Comparison of ENCODE assay signal across 9 cellular contexts in the genomic region with DNA sequence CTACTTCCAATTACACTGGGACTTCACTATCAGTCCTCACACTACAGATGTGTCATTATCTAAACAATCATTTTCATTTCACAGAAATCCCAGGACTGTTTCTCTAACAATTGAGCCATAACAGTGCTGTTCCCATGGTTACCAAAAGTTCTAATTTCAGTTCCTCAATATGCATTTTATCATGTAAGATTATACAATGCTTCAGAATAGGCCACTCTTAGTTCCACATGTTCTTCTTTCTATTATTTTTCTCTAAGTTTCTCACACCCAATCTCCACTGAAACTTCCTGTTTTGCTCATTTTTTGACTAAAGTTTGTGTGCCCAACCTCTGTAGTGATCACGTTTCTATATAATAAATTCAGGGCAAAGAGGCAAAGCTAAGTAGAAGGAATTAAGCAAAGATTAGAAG.
A peak's percentile ranks its signal among the peaks of the same experiment; 100 is the strongest.
DNase-seq lines count a peak whose midpoint lies in the region; ATAC-seq, FAIRE-seq and TF ChIP-seq lines count a peak whose summit lies in the region.
"Had no signal": no experiment of that assay in that cellular context is flagged by ENCODE, and none has a peak within 500 bp of the region (broad histone marks: within the 10 kb centered on the region; RNA-seq: fewer than 3 reads in every experiment).

No MANE protein-coding gene starts in this region.

- no peak overlapping the region for H4K5ac ChIP-seq in IMR-90 (ENCODE audit: low read depth, low read length)

- H3K27me3 ChIP-seq in IMR-90 (ENCODE audit: control insufficient read depth, insufficient read depth, low read length): no peaks in the 10 kb centered on the region
- H3K27me3 ChIP-seq in suprapubic skin: no peaks in the 10 kb centered on the region
- H3K27me3 ChIP-seq: cardiac muscle cell had no signal

- H3K9me3 ChIP-seq in IMR-90 (ENCODE audit: control insufficient read depth, insufficient read depth, low read length) (no peaks in the 10 kb centered on the region), suprapubic skin (no peaks in the 10 kb centered on the region)

- no peak overlapping the region for H3K4me2 ChIP-seq in IMR-90 (ENCODE audit: low read depth, low read length)

- intact Hi-C loops in IMR-90 (cut with micrococcal nuclease): no loop called here

- H3K4me3 Mint-ChIP-seq in endothelial cell (ENCODE audit: unreplicated experiment): no peak overlapping the region

- CTCF ChIA-PET in IMR-90 (lab: Yijun Ruan, JAX): no interaction called here

- H2BK5ac ChIP-seq in IMR-90 (ENCODE audit: low read depth, low read length, poor library complexity, severe bottlenecking): no peak overlapping the region

- ATAC-seq in GM21423 (IDR thresholded peaks at IDR 0.05; ENCODE audit: unreplicated experiment) (peak; percentile 92), IMR-90 (ENCODE audit: low read depth) (no peak)

- H2BK15ac ChIP-seq in IMR-90 (ENCODE audit: low read depth, low read length): no peak overlapping the region

- H3K36me3 ChIP-seq in IMR-90 (ENCODE audit: control insufficient read depth, insufficient read depth, low read length) (no peaks in the 10 kb centered on the region), suprapubic skin (no peaks in the 10 kb centered on the region)
- H3K36me3 ChIP-seq: cardiac muscle cell had no signal

- no peak overlapping the region for H3K9ac ChIP-seq in IMR-90 (ENCODE audit: low read depth, low read length)

- in situ Hi-C loops in IMR-90 (cut with MboI; ENCODE audit: low sequenced_read_pairs): no loop called here

- no peak overlapping the region for H4K91ac ChIP-seq in IMR-90 (ENCODE audit: insufficient read depth, low read depth, low read length)

- H3K27ac ChIP-seq in IMR-90 (ENCODE audit: insufficient read depth, low read length): no peak overlapping the region
- H3K27ac ChIP-seq in suprapubic skin: peak overlapping the region; percentile 24
- H3K27ac ChIP-seq: cardiac muscle cell had no signal

- FAIRE-seq in H54 (lab: Jason Lieb, UNC): no peak

- H3K9me1 ChIP-seq in IMR-90 (ENCODE audit: insufficient read depth, low read length): no peaks in the 10 kb centered on the region; the same call in 1 of the 2 replicates

- no peak overlapping the region for H4K8ac ChIP-seq in IMR-90 (ENCODE audit: low read depth in 2 of 2, low read length in 2 of 2)

- no peak overlapping the region for H2AK5ac ChIP-seq in IMR-90 (ENCODE audit: low read depth, low read length)

- POLR2A ChIA-PET in IMR-90 (lab: Charles Lee; ENCODE audit: unreplicated experiment): no interaction called here

- H3K27ac Mint-ChIP-seq in endothelial cell (ENCODE audit: unreplicated experiment): peak overlapping the region; percentile 49

- dilution Hi-C loops in IMR-90 (cut with HindIII; ENCODE audit: low sequenced_read_pairs, unreplicated experiment): no loop called here

- no peaks in the 10 kb centered on the region for H4K20me1 ChIP-seq in IMR-90 (ENCODE audit: insufficient read depth, low read length)

- H2BK120ac ChIP-seq in IMR-90 (ENCODE audit: low read depth, low read length): no peak overlapping the region

- no peak overlapping the region for H3K4me3 ChIP-seq in IMR-90 (ENCODE audit: insufficient read depth, low read depth, low read length)
- no peak overlapping the region for H3K4me3 ChIP-seq in suprapubic skin
- H3K4me3 ChIP-seq: cardiac muscle cell had no signal

- no peak for TF ChIP-seq RAD21 in IMR-90 (IDR thresholded peaks at IDR 0.05; ENCODE audit: low read length)

- H3K14ac ChIP-seq in IMR-90 (replicated peaks; ENCODE audit: low read depth, low read length): no peak overlapping the region

- no peak for TF ChIP-seq EP300 in suprapubic skin (IDR thresholded peaks at IDR 0.05)

- DNase-seq in Daoy (ENCODE audit: low read depth) (peak; percentile 66), IMR-90 (peak; percentile 60), endothelial cell (ENCODE audit: low spot score) (no peak), suprapubic skin (ENCODE audit: low spot score in 2 of 2) (no peak), COLO668 (lab: John Stamatoyannopoulos, UW; ENCODE audit: unreplicated experiment) (no peak), H54 (ENCODE audit: insufficient read length, low spot score) (no peak), GOT3 (lab: John Stamatoyannopoulos, UW) (no peak)

- no peaks in the 10 kb centered on the region for H3K79me1 ChIP-seq in IMR-90 (ENCODE audit: low read depth in 1 of 2, low read length in 2 of 2)

- no peak overlapping the region for H3K18ac ChIP-seq in IMR-90 (ENCODE audit: low read depth, low read length)

- H3K4me1 ChIP-seq in IMR-90 (ENCODE audit: control insufficient read depth, insufficient read depth, low read length): peaks cover 4% of the 10 kb centered on the region
- peaks cover 29% of the 10 kb centered on the region for H3K4me1 ChIP-seq in suprapubic skin

- H2AK9ac ChIP-seq in IMR-90 (replicated peaks; ENCODE audit: low read depth, low read length, poor library complexity): no peak overlapping the region

- H3K23ac ChIP-seq in IMR-90 (ENCODE audit: low read depth, low read length): no peak overlapping the region

- WGBS in IMR-90 (ENCODE audit: extremely low coverage in 2 of 2, insufficient read length in 1 of 2), 2 experiments: no CpG with 5 or more reads among the region's 1 CpG
- WGBS in suprapubic skin: 64% methylated on average over 1 of the region's 1 CpG

- no TSS peak for BruUV-seq in IMR-90 (replicated peaks; lab: Mats Ljungman, UMichigan)

- H3K56ac ChIP-seq in IMR-90 (ENCODE audit: extremely low read depth, insufficient read depth, low read length): no peak overlapping the region

- no peaks in the 10 kb centered on the region for H3K36me3 Mint-ChIP-seq in endothelial cell (ENCODE audit: low read depth, unreplicated experiment)

- no peak for TF ChIP-seq POLR2A in IMR-90 (IDR thresholded peaks at IDR 0.05; ENCODE audit: low read depth, low read length)
- TF ChIP-seq POLR2A in suprapubic skin (IDR thresholded peaks at IDR 0.05): no peak
- no peak for TF ChIP-seq POLR2A in H54 (IDR thresholded peaks at IDR 0.05; ENCODE audit: low read depth, low read length)

- H2AFZ ChIP-seq in IMR-90 (replicated peaks; ENCODE audit: low read length, poor library complexity): no peak overlapping the region

- no peak for TF ChIP-seq CTCF in IMR-90 (conservative IDR thresholded peaks at IDR 0.05; ENCODE audit: low read depth, low read length)
- no peak for TF ChIP-seq CTCF in endothelial cell (IDR thresholded peaks at IDR 0.05; ENCODE audit: unreplicated experiment)
- no peak for TF ChIP-seq CTCF in suprapubic skin (IDR thresholded peaks at IDR 0.05)

- no peaks in the 10 kb centered on the region for H3K27me3 Mint-ChIP-seq in endothelial cell (ENCODE audit: unreplicated experiment)

- no peak overlapping the region for H2BK20ac ChIP-seq in IMR-90 (ENCODE audit: low read depth, low read length)

- no peak overlapping the region for H3K4ac ChIP-seq in IMR-90 (ENCODE audit: low read depth, low read length)

- no peaks in the 10 kb centered on the region for H3K9me3 Mint-ChIP-seq in endothelial cell (ENCODE audit: unreplicated experiment)

- peaks cover 26% of the 10 kb centered on the region for H3K4me1 Mint-ChIP-seq in endothelial cell (ENCODE audit: unreplicated experiment)

TF ChIP-seq in IMR-90, 13 proteins besides CTCF, POLR2A, EP300 and RAD21:
- no peak for TF ChIP-seq BHLHE40 (IDR thresholded peaks at IDR 0.05; ENCODE audit: low read depth, low read length)

Comparison
In these comparisons a context has a peak if more than half of its experiments do, and no peak if none do; other contexts are left out.
1. DNase-seq: peak in Daoy (single experiment) and IMR-90 (single experiment); none in endothelial cell (single experiment), suprapubic skin (0 of 2), COLO668 (single experiment), H54 (single experiment) and GOT3 (single experiment).